Comparison of ENCODE assay signal across 8 cellular contexts in genomic region chr2:240564571-240565266, GRCh38. TPM values are rescaled to one million over a fixed set of nuclear protein-coding genes. Genes with fewer than 3 reads are reported as not detected.
DNase-seq lines count a peak whose midpoint lies in the region; ATAC-seq and TF ChIP-seq lines count a peak whose summit lies in the region.

No MANE protein-coding gene starts in this region.

- no peaks in the 10 kb centered on the region for H3K27me3 Mint-ChIP-seq in central memory CD8-positive, alpha-beta T cell
- H3K27me3 Mint-ChIP-seq in osteocyte (ENCODE audit: unreplicated experiment), result no peaks in the 10 kb centered on the region

- H3K4me1 ChIP-seq in SJSA1 (replicated peaks), result peaks cover 65% of the 10 kb centered on the region

- peak in 1 of 2 experiments; percentile 45 for DNase-seq in SJSA1 (ENCODE audit: low read depth in 1 of 2, low spot score in 2 of 2)
- DNase-seq in central memory CD8-positive, alpha-beta T cell (ENCODE audit: low spot score in 2 of 2), result peak in 1 of 2 donors; percentile 18
- DNase-seq in osteocyte (ENCODE audit: extremely low spot score, unreplicated experiment), result peak; percentile 70
- no peak for DNase-seq in NCI-H2081 treated with DMSO at 0.1 percent for 48 hours (lab: John Stamatoyannopoulos, UW)

- peaks cover 3% of the 10 kb centered on the region; the same call in 1 of the 2 replicates for H3K9me3 ChIP-seq in SJSA1 (replicated peaks)

- H3K27ac Mint-ChIP-seq in central memory CD8-positive, alpha-beta T cell (ENCODE audit: low read depth), result peak overlapping the region; percentile 98
- H3K27ac Mint-ChIP-seq in osteocyte (ENCODE audit: unreplicated experiment), result peak overlapping the region; percentile 10

- H3K27ac ChIP-seq in SJSA1, result peak overlapping the region; percentile 74; the same call in 1 of the 2 replicates

- peak overlapping the region; percentile 91 for H3K4me3 Mint-ChIP-seq in central memory CD8-positive, alpha-beta T cell
- no peak overlapping the region for H3K4me3 Mint-ChIP-seq in osteocyte (ENCODE audit: unreplicated experiment)

- TF ChIP-seq CTCF in GM12875 (IDR thresholded peaks at IDR 0.05; ENCODE audit: borderline replicate concordance, insufficient read depth, low read depth, low read length) (peak; percentile 44; the same call in 1 of the 2 replicates), osteocyte (IDR thresholded peaks at IDR 0.05) (no peak)

- H3K4me1 Mint-ChIP-seq in central memory CD8-positive, alpha-beta T cell, result peaks cover 64% of the 10 kb centered on the region
- H3K4me1 Mint-ChIP-seq in osteocyte (ENCODE audit: unreplicated experiment), result peaks cover 47% of the 10 kb centered on the region

- peak overlapping the region; percentile 41 for H3K4me3 ChIP-seq in GM12875 (ENCODE audit: low read depth, low read length)
- no peak overlapping the region for H3K4me3 ChIP-seq in SJSA1

- no peaks in the 10 kb centered on the region for H3K27me3 ChIP-seq in SJSA1 (replicated peaks)

- no peak for ATAC-seq in central memory CD8-positive, alpha-beta T cell (replicated peaks; ENCODE audit: extremely low read depth, poor library complexity, severe bottlenecking)
- ATAC-seq in HG02623 (IDR thresholded peaks at IDR 0.05; ENCODE audit: unreplicated experiment) (no peak), GM21717 (IDR thresholded peaks at IDR 0.05; ENCODE audit: unreplicated experiment) (no peak), HG02763 (IDR thresholded peaks at IDR 0.05; ENCODE audit: unreplicated experiment) (no peak)

- peaks cover 34% of the 10 kb centered on the region for H3K36me3 Mint-ChIP-seq in central memory CD8-positive, alpha-beta T cell (ENCODE audit: insufficient read depth)
- H3K36me3 Mint-ChIP-seq in osteocyte (ENCODE audit: unreplicated experiment), result no peaks in the 10 kb centered on the region

- H3K36me3 ChIP-seq in SJSA1, result peaks cover 10% of the 10 kb centered on the region; the same call in 1 of the 2 replicates

- H3K9me3 Mint-ChIP-seq in central memory CD8-positive, alpha-beta T cell, result no peaks in the 10 kb centered on the region
- no peaks in the 10 kb centered on the region for H3K9me3 Mint-ChIP-seq in osteocyte (ENCODE audit: unreplicated experiment)

RNA-seq across cellular contexts. Expression of gene RNPEPL1, which starts 3.6 kb away (rescaled TPM):
- 14.3 and 14.9 TPM in 2 replicates for total RNA-seq in SJSA1 (2014; rRNA removed; shearing (Covaris generic))
- 56.5 and 64.0 TPM in 2 replicates for total RNA-seq in osteocyte

RNA-seq across cellular contexts. Expression of gene DUSP28, which starts 4.6 kb away (rescaled TPM):
- total RNA-seq in SJSA1 (2014; rRNA removed; shearing (Covaris generic)), result 3.9 and 8.6 TPM in 2 replicates
- 3.8 and 5.9 TPM in 2 replicates for total RNA-seq in osteocyte

RNA-seq across cellular contexts. Expression of gene ANKMY1, which starts 6.9 kb away (rescaled TPM):
- total RNA-seq in SJSA1 (2014; rRNA removed; shearing (Covaris generic)), result 8.1 and 18.8 TPM in 2 replicates
- total RNA-seq in osteocyte, result 16.9 and 28.5 TPM in 2 replicates

RNA-seq across cellular contexts. Expression of gene CAPN10, which starts 21.8 kb away (rescaled TPM):
- 17.7 and 34.0 TPM in 2 replicates for total RNA-seq in SJSA1 (2014; rRNA removed; shearing (Covaris generic))
- total RNA-seq in osteocyte, result 37.7 and 40.3 TPM in 2 replicates
